In genomic region chr9:127857278-127857677, GRCh38 we compare ENCODE assay signal across 20 cellular contexts. TPM values are rescaled to one million over a fixed set of nuclear protein-coding genes. Genes with fewer than 3 reads are reported as not detected.
DNase-seq lines count a peak whose midpoint lies in the region; ATAC-seq and TF ChIP-seq lines count a peak whose summit lies in the region.
"Had no signal": no experiment of that assay in that cellular context is flagged by ENCODE, and none has a peak within 500 bp of the region (broad histone marks: within the 10 kb centered on the region; RNA-seq: fewer than 3 reads in every experiment).

No MANE protein-coding gene starts in this region.

- H3K36me3 ChIP-seq in trophoblast cell (ENCODE audit: control insufficient read depth in 1 of 2, insufficient read depth in 2 of 2, low read length in 2 of 2) (no peaks in the 10 kb centered on the region), upper lobe of right lung (no peaks in the 10 kb centered on the region)
- H3K36me3 ChIP-seq: transverse colon had no signal

- peak overlapping the region; percentile 5 for H3K14ac ChIP-seq in trophoblast cell (ENCODE audit: low read length)

- peak overlapping the region; percentile 60 for H2BK120ac ChIP-seq in trophoblast cell (ENCODE audit: insufficient read depth, low read length, poor library complexity)

- H3K9ac ChIP-seq in trophoblast cell (ENCODE audit: low read length), result no peak overlapping the region

- no peak overlapping the region for H3K18ac ChIP-seq in trophoblast cell (ENCODE audit: low read length)

- no peak overlapping the region for H4K12ac ChIP-seq in trophoblast cell (ENCODE audit: low read depth, low read length)

- no peaks in the 10 kb centered on the region for H3K9me3 ChIP-seq in right cardiac atrium (ENCODE audit: control insufficient read depth, low read length)
- peaks cover 3% of the 10 kb centered on the region for H3K9me3 ChIP-seq in trophoblast cell (ENCODE audit: insufficient read depth, low read depth, low read length)
- H3K9me3 ChIP-seq in upper lobe of right lung, result no peaks in the 10 kb centered on the region
- H3K9me3 ChIP-seq: transverse colon had no signal

- no peak overlapping the region for H3K4me2 ChIP-seq in trophoblast cell (ENCODE audit: low read length)

- DNase-seq in right cardiac atrium (no peak), cardiac septum (ENCODE audit: low spot score) (no peak), coronary artery (ENCODE audit: low spot score) (no peak), trophoblast cell (no peak), upper lobe of right lung (no peak), NCI-H510A (lab: John Stamatoyannopoulos, UW) (no peak)
- no peak for DNase-seq in stimulated activated naive CD4-positive, alpha-beta T cell (lab: John Stamatoyannopoulos, UW)
- DNase-seq: activated CD4-positive, alpha-beta T cell treated with anti-CD3 and anti-CD28 coated beads for 1 hour; activated T-cell treated with anti-CD3 and anti-CD28 coated beads for 4 hours; C1 segment of cervical spinal cord; caudate nucleus; DND-41; HCEC 1CT; head of caudate nucleus; Karpas-422; NCI-H526 treated with DMSO at 0.1 percent for 48 hours; NK-92 treated with Interleukin-12 subunit alpha and Interleukin-12 subunit beta, amount 100 ng/mL, for 24 hours; stimulated activated naive CD8-positive, alpha-beta T cell treated with anti-CD3 and anti-CD28 coated beads, Interleukin-15, Interleukin-2, amounts not matched to agents 100 U/mL and 50 U/mL, for 24 hours; transverse colon had no signal

- peaks cover 10% of the 10 kb centered on the region for H3K79me2 ChIP-seq in trophoblast cell (ENCODE audit: control insufficient read depth, insufficient read depth, low read length, poor library complexity)

- H2BK5ac ChIP-seq in trophoblast cell (ENCODE audit: low read depth, low read length, poor library complexity), result no peak overlapping the region

- intact Hi-C loops in right cardiac atrium (cut with DNase I) (no loop called here), cardiac septum (cut with DNase I) (no loop called here), upper lobe of right lung (cut with DNase I) (no loop called here)

- peak overlapping the region; percentile 66 for H2AK5ac ChIP-seq in trophoblast cell (ENCODE audit: low read length)

- no peak for TF ChIP-seq CTCF in coronary artery (IDR thresholded peaks at IDR 0.05)
- TF ChIP-seq CTCF in upper lobe of right lung (IDR thresholded peaks at IDR 0.05), result no peak

- H4K91ac ChIP-seq in trophoblast cell (ENCODE audit: low read depth, low read length), result peak overlapping the region; percentile 95

- ATAC-seq in right cardiac atrium (no peak), upper lobe of right lung (no peak), HG02938 (IDR thresholded peaks at IDR 0.05; ENCODE audit: unreplicated experiment) (no peak)
- ATAC-seq: stimulated activated naive CD8-positive, alpha-beta T cell treated with anti-CD3 and anti-CD28 coated beads, Interleukin-15, Interleukin-2, amounts not matched to agents 100 U/mL and 50 U/mL, for 24 hours had no signal

- peak overlapping the region; percentile 95 for H2BK12ac ChIP-seq in trophoblast cell (ENCODE audit: low read length)

- H3K4me1 ChIP-seq in right cardiac atrium (ENCODE audit: control insufficient read depth, insufficient read depth, low read length), result peaks cover 41% of the 10 kb centered on the region
- H3K4me1 ChIP-seq in trophoblast cell (ENCODE audit: control insufficient read depth in 1 of 2, insufficient read depth in 2 of 2, low read length in 2 of 2), result peaks cover 24 to 42% of the 10 kb centered on the region in 2 experiments
- H3K4me1 ChIP-seq in upper lobe of right lung, result peaks cover 68% of the 10 kb centered on the region

- no peak overlapping the region for H4K8ac ChIP-seq in trophoblast cell (ENCODE audit: low read depth, low read length)

- H3K79me1 ChIP-seq in trophoblast cell (ENCODE audit: low read length), result peaks cover 58% of the 10 kb centered on the region

- no peaks in the 10 kb centered on the region for H3K27me3 ChIP-seq in right cardiac atrium (ENCODE audit: control insufficient read depth, insufficient read depth)
- H3K27me3 ChIP-seq in trophoblast cell (ENCODE audit: insufficient read depth, low read length), result no peaks in the 10 kb centered on the region
- no peaks in the 10 kb centered on the region for H3K27me3 ChIP-seq in upper lobe of right lung
- H3K27me3 ChIP-seq: transverse colon had no signal

- WGBS in right cardiac atrium, result 43% methylated on average over 4 of the region's 4 CpGs
- WGBS in trophoblast cell (ENCODE audit: extremely low coverage, insufficient coverage, insufficient read length), result no CpG with 5 or more reads among the region's 4 CpGs

- H3K23ac ChIP-seq in trophoblast cell (ENCODE audit: low read length), result no peak overlapping the region

- H2AFZ ChIP-seq in trophoblast cell (ENCODE audit: insufficient read depth, low read length, poor library complexity), result no peak overlapping the region

- no peak overlapping the region for H3K4ac ChIP-seq in trophoblast cell (ENCODE audit: low read depth, low read length)

- H3K4me3 ChIP-seq in right cardiac atrium (ENCODE audit: low read length) (no peak overlapping the region), coronary artery (no peak overlapping the region), trophoblast cell (ENCODE audit: low read depth, low read length) (no peak overlapping the region), upper lobe of right lung (no peak overlapping the region)
- H3K4me3 ChIP-seq: transverse colon had no signal

- peak overlapping the region; percentile 97 for H3K27ac ChIP-seq in right cardiac atrium (ENCODE audit: low read length)
- peak overlapping the region; percentile 74 to 92 for H3K27ac ChIP-seq in coronary artery
- no peak overlapping the region for H3K27ac ChIP-seq in trophoblast cell (ENCODE audit: low read depth, low read length)
- peak overlapping the region; percentile 2 for H3K27ac ChIP-seq in upper lobe of right lung

RNA-seq across cellular contexts. Expression of gene ENG, which starts 2.8 kb away (rescaled TPM):
- total RNA-seq in right cardiac atrium (100 to 1,000 TPM; 275 to 462 (median 364) TPM), cardiac septum (244 TPM), upper lobe of right lung (322 TPM)
- 362 TPM for polyA plus RNA-seq in right cardiac atrium
- polyA plus RNA-seq in trophoblast cell (2013), result 68.9 and 73.1 TPM in 2 replicates

RNA-seq across cellular contexts. Expression of gene AK1, which starts 20.2 kb away (rescaled TPM):
- total RNA-seq in right cardiac atrium, result 100 to 1,000 TPM; 630 to 722 (median 659) TPM
- 811 TPM for polyA plus RNA-seq in right cardiac atrium
- total RNA-seq in cardiac septum, result 484 TPM
- 33.2 and 34.2 TPM in 2 replicates for polyA plus RNA-seq in trophoblast cell (2013)
- total RNA-seq in upper lobe of right lung, result 158 TPM

RNA-seq across cellular contexts. Expression of gene ST6GALNAC6, which starts 42.1 kb away (rescaled TPM):
- total RNA-seq in right cardiac atrium (10 to 100 TPM; 60.1 to 73.7 (median 65.2) TPM), cardiac septum (49.4 TPM), upper lobe of right lung (94.7 TPM)
- polyA plus RNA-seq in right cardiac atrium, result 55.9 TPM
- polyA plus RNA-seq in trophoblast cell (2013), result 9.1 and 10.5 TPM in 2 replicates

RNA-seq across cellular contexts. Expression of gene FPGS, which starts 54.6 kb away (rescaled TPM):
- total RNA-seq in right cardiac atrium (10 to 100 TPM; 34.1 to 53.1 (median 45.6) TPM), cardiac septum (36.5 TPM), upper lobe of right lung (68.9 TPM)
- polyA plus RNA-seq in right cardiac atrium, result 30.1 TPM
- 21.9 and 22.3 TPM in 2 replicates for polyA plus RNA-seq in trophoblast cell (2013)

RNA-seq across cellular contexts. Expression of gene ST6GALNAC4, which starts 59.6 kb away (rescaled TPM):
- total RNA-seq in right cardiac atrium (10 to 100 TPM; 26.3 to 36.7 (median 32.3) TPM), cardiac septum (48.1 TPM), upper lobe of right lung (58.8 TPM)
- polyA plus RNA-seq in right cardiac atrium, result 24.3 TPM
- polyA plus RNA-seq in trophoblast cell (2013), result 5.3 and 5.4 TPM in 2 replicates
